Comparison of ENCODE assay signal across 11 cellular contexts in genomic region chr12:121239335-121239678, GRCh38. TPM values are rescaled to one million over a fixed set of nuclear protein-coding genes. Genes with fewer than 3 reads are reported as not detected.
DNase-seq lines count a peak whose midpoint lies in the region; ATAC-seq and TF ChIP-seq lines count a peak whose summit lies in the region.
"Had no signal": no experiment of that assay in that cellular context is flagged by ENCODE, and none has a peak within 500 bp of the region (broad histone marks: within the 10 kb centered on the region; RNA-seq: fewer than 3 reads in every experiment).

No MANE protein-coding gene starts in this region.

- H3K27ac Mint-ChIP-seq in T-helper 2 cell treated with Interferon-gamma antibody and Interleukin-4, amounts not matched to agents 5 μg/mL and 100 μg/mL, for 36 hours = peak overlapping the region; percentile 82
- peak overlapping the region; percentile 77 to 85 for H3K27ac Mint-ChIP-seq in stimulated activated naive CD8-positive, alpha-beta T cell treated with anti-CD3 and anti-CD28 coated beads, Interleukin-15, amount 100 ng/mL, for 72 hours

- intact Hi-C loops in PC-9 (cut with micrococcal nuclease; ENCODE audit: unreplicated experiment) = no loop called here

- CTCF ChIA-PET in PC-9 (lab: Charles Lee) = no interaction called here

- H3K27ac ChIP-seq in PC-9 = peak overlapping the region; percentile 9; the same call in 1 of the 2 replicates
- H3K27ac ChIP-seq in hepatocyte = peak overlapping the region; percentile 31
- H3K27ac ChIP-seq: SJSA1 had no signal

- no peaks in the 10 kb centered on the region for H3K27me3 ChIP-seq in PC-9 (ENCODE audit: insufficient read depth, low read depth)
- no peaks in the 10 kb centered on the region for H3K27me3 ChIP-seq in hepatocyte
- H3K27me3 ChIP-seq: SJSA1 had no signal

- H3K27me3 Mint-ChIP-seq in T-helper 2 cell treated with Interferon-gamma antibody and Interleukin-4, amounts not matched to agents 5 μg/mL and 100 μg/mL, for 36 hours (ENCODE audit: low read depth) = no peaks in the 10 kb centered on the region
- no peaks in the 10 kb centered on the region for H3K27me3 Mint-ChIP-seq in stimulated activated naive CD8-positive, alpha-beta T cell treated with anti-CD3 and anti-CD28 coated beads, Interleukin-15, amount 100 ng/mL, for 72 hours

- peaks cover 35% of the 10 kb centered on the region for H3K4me1 Mint-ChIP-seq in T-helper 2 cell treated with Interferon-gamma antibody and Interleukin-4, amounts not matched to agents 5 μg/mL and 100 μg/mL, for 36 hours (ENCODE audit: low read depth)
- H3K4me1 Mint-ChIP-seq in stimulated activated naive CD8-positive, alpha-beta T cell treated with anti-CD3 and anti-CD28 coated beads, Interleukin-15, amount 100 ng/mL, for 72 hours = peaks cover 46% of the 10 kb centered on the region

- peaks cover 35% of the 10 kb centered on the region for H3K36me3 Mint-ChIP-seq in T-helper 2 cell treated with Interferon-gamma antibody and Interleukin-4, amounts not matched to agents 5 μg/mL and 100 μg/mL, for 36 hours (ENCODE audit: low read depth)

- no TSS peak for BruUV-seq in PC-9 (replicated peaks; lab: Mats Ljungman, UMichigan)

- H3K9me3 Mint-ChIP-seq in T-helper 2 cell treated with Interferon-gamma antibody and Interleukin-4, amounts not matched to agents 5 μg/mL and 100 μg/mL, for 36 hours = no peaks in the 10 kb centered on the region
- H3K9me3 Mint-ChIP-seq in stimulated activated naive CD8-positive, alpha-beta T cell treated with anti-CD3 and anti-CD28 coated beads, Interleukin-15, amount 100 ng/mL, for 72 hours = no peaks in the 10 kb centered on the region
- H3K9me3 Mint-ChIP-seq: activated T-cell treated with anti-CD3 and anti-CD28 coated beads, Interleukin-2, amount 50 U/mL, for 4 hours had no signal

- POLR2A ChIA-PET in PC-9 (lab: Charles Lee; ENCODE audit: unreplicated experiment) = no interaction called here

- H2AFZ ChIP-seq in PC-9 (no peak overlapping the region), hepatocyte (no peak overlapping the region)

- no peaks in the 10 kb centered on the region for H3K4me1 ChIP-seq in PC-9 (replicated peaks; ENCODE audit: insufficient read depth)
- H3K4me1 ChIP-seq in hepatocyte (ENCODE audit: insufficient read depth) = peaks cover 11% of the 10 kb centered on the region

- WGBS in hepatocyte (ENCODE audit: low lambda C conversion rate, missing lambda C conversion rate) = 94% methylated on average over 1 of the region's 1 CpG

- H3K4me3 Mint-ChIP-seq in T-helper 2 cell treated with Interferon-gamma antibody and Interleukin-4, amounts not matched to agents 5 μg/mL and 100 μg/mL, for 36 hours = peak overlapping the region; percentile 15
- H3K4me3 Mint-ChIP-seq in stimulated activated naive CD8-positive, alpha-beta T cell treated with anti-CD3 and anti-CD28 coated beads, Interleukin-15, amount 100 ng/mL, for 72 hours = no peak overlapping the region

- H3K9me3 ChIP-seq in PC-9 (ENCODE audit: insufficient read depth, low read depth) (no peaks in the 10 kb centered on the region), hepatocyte (ENCODE audit: low read depth) (no peaks in the 10 kb centered on the region)
- H3K9me3 ChIP-seq: SJSA1 had no signal

- ATAC-seq in stimulated activated naive CD8-positive, alpha-beta T cell treated with anti-CD3 and anti-CD28 coated beads, Interleukin-15, amount 100 ng/mL, for 72 hours = no peak
- no peak for ATAC-seq in HG03354 (IDR thresholded peaks at IDR 0.05; ENCODE audit: poor library complexity, severe bottlenecking, unreplicated experiment)
- ATAC-seq: activated T-cell treated with anti-CD3 and anti-CD28 coated beads, Interleukin-2, amount 50 U/mL, for 4 hours had no signal

- H3K36me3 ChIP-seq in PC-9 (ENCODE audit: low read depth) (no peaks in the 10 kb centered on the region), hepatocyte (replicated peaks; ENCODE audit: insufficient read depth, low read depth) (no peaks in the 10 kb centered on the region)

- H3K4me2 ChIP-seq in PC-9 (no peak overlapping the region), hepatocyte (no peak overlapping the region)

- H3K79me2 ChIP-seq in PC-9 (ENCODE audit: low read depth) = no peaks in the 10 kb centered on the region
- no peaks in the 10 kb centered on the region for H3K79me2 ChIP-seq in hepatocyte

- peaks cover 8% of the 10 kb centered on the region for H3F3A ChIP-seq in PC-9 (ENCODE audit: insufficient read depth, low read depth)

- DNase-seq in T-helper 2 cell treated with Interferon-gamma antibody and Interleukin-4, amounts not matched to agents 5 μg/mL and 100 μg/mL, for 36 hours (ENCODE audit: low spot score) = no peak
- DNase-seq in T-helper 2 cell (no peak), PC-9 (no peak), hepatocyte (ENCODE audit: low spot score) (no peak), NCI-H524 (lab: John Stamatoyannopoulos, UW) (no peak), retina (no peak)
- DNase-seq in stimulated activated naive CD8-positive, alpha-beta T cell treated with anti-CD3 and anti-CD28 coated beads, Interleukin-15, amount 100 ng/mL, for 72 hours = no peak
- DNase-seq: ACHN; activated T-cell treated with anti-CD3 and anti-CD28 coated beads, Interleukin-2, amount 50 U/mL, for 4 hours had no signal

- H3K9me2 ChIP-seq in PC-9 (ENCODE audit: insufficient read depth) = no peaks in the 10 kb centered on the region
- no peaks in the 10 kb centered on the region for H3K9me2 ChIP-seq in hepatocyte (replicated peaks; ENCODE audit: insufficient read depth)

- H3K4me3 ChIP-seq in PC-9 = no peak overlapping the region
- no peak overlapping the region for H3K4me3 ChIP-seq in hepatocyte
- H3K4me3 ChIP-seq: SJSA1 had no signal

- H4K20me1 ChIP-seq in PC-9 (ENCODE audit: insufficient read depth) (no peaks in the 10 kb centered on the region), hepatocyte (ENCODE audit: insufficient read depth, poor library complexity, severe bottlenecking) (no peaks in the 10 kb centered on the region)

- no peak for TF ChIP-seq CTCF in PC-9 (conservative IDR thresholded peaks at IDR 0.05)
- TF ChIP-seq CTCF in hepatocyte (IDR thresholded peaks at IDR 0.05; ENCODE audit: poor library complexity) = no peak

RNA-seq across cellular contexts. Expression of gene P2RX4, which starts 29.4 kb away (rescaled TPM):
- total RNA-seq in PC-9 (2021) = 21.0 and 28.1 TPM in 2 replicates
- 81.8 and 114 TPM in 2 replicates for total RNA-seq in hepatocyte
- 68.1 and 94.6 TPM in 2 replicates for polyA plus RNA-seq in hepatocyte

RNA-seq across cellular contexts. Expression of gene CAMKK2, which starts 57.2 kb away (rescaled TPM):
- total RNA-seq in PC-9 (2021) (26.7 and 37.6 TPM in 2 replicates), hepatocyte (20.2 and 21.5 TPM in 2 replicates)
- 16.3 and 21.9 TPM in 2 replicates for polyA plus RNA-seq in hepatocyte
